ENCODE assay signal across 8 cellular contexts in genomic region chr18:61635901-61636528, GRCh38.
DNase-seq lines count a peak whose midpoint lies in the region; ATAC-seq and TF ChIP-seq lines count a peak whose summit lies in the region.

No MANE protein-coding gene starts in this region.

- H3K4me3 ChIP-seq in parathyroid adenoma (ENCODE audit: low read depth, low read length): no peak overlapping the region
- H3K4me3 ChIP-seq in effector memory CD4-positive, alpha-beta T cell (ENCODE audit: insufficient read depth, low read depth, low read length, poor library complexity, severe bottlenecking): no peak overlapping the region

- no peak overlapping the region for H3K4me3 Mint-ChIP-seq in Calu3 (ENCODE audit: low read depth, unreplicated experiment)
- H3K4me3 Mint-ChIP-seq in activated T-cell treated with anti-CD3 and anti-CD28 coated beads, Interleukin-2, amount 50 U/mL, for 24 hours: no peak overlapping the region

- peaks cover 9% of the 10 kb centered on the region for H3K4me1 Mint-ChIP-seq in Calu3 (ENCODE audit: low read depth, unreplicated experiment)
- no peaks in the 10 kb centered on the region for H3K4me1 Mint-ChIP-seq in activated T-cell treated with anti-CD3 and anti-CD28 coated beads, Interleukin-2, amount 50 U/mL, for 24 hours (ENCODE audit: low read depth)

- H3K27ac ChIP-seq in parathyroid adenoma: no peak overlapping the region
- no peak overlapping the region for H3K27ac ChIP-seq in effector memory CD4-positive, alpha-beta T cell (ENCODE audit: insufficient read depth, low read length, poor library complexity, severe bottlenecking)

- TF ChIP-seq CTCF in Calu3 (IDR thresholded peaks at IDR 0.05; ENCODE audit: unreplicated experiment): peak; percentile 82
- TF ChIP-seq CTCF in parathyroid adenoma (IDR thresholded peaks at IDR 0.05): peak; percentile 88

- no peaks in the 10 kb centered on the region for H3K9me3 Mint-ChIP-seq in Calu3 (ENCODE audit: low read depth, unreplicated experiment)
- H3K9me3 Mint-ChIP-seq in activated T-cell treated with anti-CD3 and anti-CD28 coated beads, Interleukin-2, amount 50 U/mL, for 24 hours: no peaks in the 10 kb centered on the region

- no peaks in the 10 kb centered on the region for H3K36me3 ChIP-seq in parathyroid adenoma (ENCODE audit: control insufficient read depth, insufficient read depth, low read length)
- no peaks in the 10 kb centered on the region for H3K36me3 ChIP-seq in effector memory CD4-positive, alpha-beta T cell (ENCODE audit: control insufficient read depth, insufficient read depth, low read length)

- no peaks in the 10 kb centered on the region for H3K27me3 ChIP-seq in parathyroid adenoma (ENCODE audit: control insufficient read depth, insufficient read depth, low read length)
- no peaks in the 10 kb centered on the region for H3K27me3 ChIP-seq in effector memory CD4-positive, alpha-beta T cell (replicated peaks; ENCODE audit: control insufficient read depth, insufficient read depth, low read length, poor library complexity, severe bottlenecking)

- H3K36me3 Mint-ChIP-seq in Calu3 (ENCODE audit: insufficient read depth, unreplicated experiment): no peaks in the 10 kb centered on the region
- no peaks in the 10 kb centered on the region for H3K36me3 Mint-ChIP-seq in activated T-cell treated with anti-CD3 and anti-CD28 coated beads, Interleukin-2, amount 50 U/mL, for 24 hours (ENCODE audit: low read depth)

- peak; percentile 46 for ATAC-seq in HG02798 (IDR thresholded peaks at IDR 0.05; ENCODE audit: poor library complexity, unreplicated experiment)

- no peaks in the 10 kb centered on the region for H3K9me3 ChIP-seq in parathyroid adenoma (ENCODE audit: control insufficient read depth, low read length)
- no peaks in the 10 kb centered on the region for H3K9me3 ChIP-seq in effector memory CD4-positive, alpha-beta T cell (ENCODE audit: control insufficient read depth, low read length)

- no peak overlapping the region for H3K27ac Mint-ChIP-seq in Calu3 (ENCODE audit: unreplicated experiment)
- no peak overlapping the region for H3K27ac Mint-ChIP-seq in activated T-cell treated with anti-CD3 and anti-CD28 coated beads, Interleukin-2, amount 50 U/mL, for 24 hours

- peak overlapping the region; percentile 66 for H2AFZ ChIP-seq in parathyroid adenoma

- CTCF ChIA-PET in Calu3 (lab: Charles Lee): interaction anchor here (0.5 to 1.7 kb wide), 3 partner anchors 29 to 495 kb away, joined by 4 to 9 read pairs (median 5); no protein-coding TSS in a partner anchor

- no peaks in the 10 kb centered on the region for H3K4me1 ChIP-seq in parathyroid adenoma
- H3K4me1 ChIP-seq in effector memory CD4-positive, alpha-beta T cell (ENCODE audit: control insufficient read depth, insufficient read depth, low read length, poor library complexity, severe bottlenecking): no peaks in the 10 kb centered on the region

- H3K4me2 ChIP-seq in parathyroid adenoma (ENCODE audit: low read length): no peak overlapping the region

- no peak overlapping the region for H3K9ac ChIP-seq in parathyroid adenoma

- peak; percentile 68 for DNase-seq in Calu3
- DNase-seq in NCI-H446 (lab: John Stamatoyannopoulos, UW): peak; percentile 13 to 56
- DNase-seq in activated T-cell treated with anti-CD3 and anti-CD28 coated beads, Interleukin-2, amount 50 U/mL, for 24 hours: peak; percentile 45
- peak; percentile 16 for DNase-seq in germinal center (ENCODE audit: low spot score)
- no peak for DNase-seq in effector memory CD4-positive, alpha-beta T cell
- DNase-seq in GF-D8 (lab: John Stamatoyannopoulos, UW): no peak

- intact Hi-C loops in Calu3 (cut with micrococcal nuclease; ENCODE audit: unreplicated experiment): loop anchor here (1.0 to 5.0 kb wide), 3 partner anchors 101 to 495 kb away; no protein-coding TSS in a partner anchor

- H3K79me2 ChIP-seq in parathyroid adenoma: no peaks in the 10 kb centered on the region

- H3K27me3 Mint-ChIP-seq in Calu3 (ENCODE audit: unreplicated experiment): no peaks in the 10 kb centered on the region
- peaks cover 13% of the 10 kb centered on the region for H3K27me3 Mint-ChIP-seq in activated T-cell treated with anti-CD3 and anti-CD28 coated beads, Interleukin-2, amount 50 U/mL, for 24 hours

- BruUV-seq in Calu3 (replicated peaks; lab: Mats Ljungman, UMichigan): no TSS peak

Comparison
In these comparisons a context has a peak if more than half of its experiments do, and no peak if none do; other contexts are left out.
1. DNase-seq: peak in Calu3 (single experiment), NCI-H446 (2 of 2), activated T-cell treated with anti-CD3 and anti-CD28 coated beads, Interleukin-2, amount 50 U/mL, for 24 hours (single experiment) and germinal center (single experiment); none in effector memory CD4-positive, alpha-beta T cell (0 of 3) and GF-D8 (single experiment).